ENCODE assay signal across 8 cellular contexts in genomic region chr22:29030016-29030617, GRCh38. TPM values are rescaled to one million over a fixed set of nuclear protein-coding genes. Genes with fewer than 3 reads are reported as not detected.
DNase-seq lines count a peak whose midpoint lies in the region; ATAC-seq, FAIRE-seq and TF ChIP-seq lines count a peak whose summit lies in the region.

No MANE protein-coding gene starts in this region.

- H3K9ac ChIP-seq in HUES64 (ENCODE audit: low read depth, low read length) (peak overlapping the region; percentile 56; the same call in 1 of the 2 replicates), kidney (ENCODE audit: low read length in 2 of 2) (peak overlapping the region in 1 of 2 donors; percentile 27)

- H3K4me1 Mint-ChIP-seq in CD14-positive monocyte = peaks cover 15% of the 10 kb centered on the region

- intact Hi-C loops in kidney (cut with DNase I) (no loop called here), stomach (cut with DNase I; ENCODE audit: low total_unique reads) (loop anchor here (10.0 kb wide), 2 partner anchors 55 to 145 kb away; partner anchors contain the start of gene ZNRF3), CD14-positive monocyte (cut with micrococcal nuclease) (no loop called here)

- peak overlapping the region in 1 of 2 donors; percentile 74 for H3K4me3 Mint-ChIP-seq in CD14-positive monocyte

- peak overlapping the region; percentile 63 for H3K4me3 ChIP-seq in HUES64 (ENCODE audit: low read length)
- peak overlapping the region; percentile 40 to 54 for H3K4me3 ChIP-seq in kidney (ENCODE audit: low read length in 2 of 2)
- H3K4me3 ChIP-seq in stomach = peak overlapping the region; percentile 41 to 52 (median 48)

- H3K27me3 ChIP-seq in HUES64 (ENCODE audit: insufficient read depth, low read length) = no peaks in the 10 kb centered on the region
- peaks cover 0 to 20% (median 0%) of the 10 kb centered on the region in 3 donors for H3K27me3 ChIP-seq in stomach

- peaks cover 36 to 49% (median 48%) of the 10 kb centered on the region in 3 donors for H3K27me3 Mint-ChIP-seq in CD14-positive monocyte (ENCODE audit: low read depth in 3 of 3)

- ATAC-seq in HG02759 (IDR thresholded peaks at IDR 0.05; ENCODE audit: unreplicated experiment) (no peak), HG03571 (IDR thresholded peaks at IDR 0.05; ENCODE audit: unreplicated experiment) (no peak)

- H3K27ac Mint-ChIP-seq in CD14-positive monocyte = peak overlapping the region in 1 of 7 donors; percentile 28

- TF ChIP-seq EP300 in stomach (IDR thresholded peaks at IDR 0.05) = no peak

- no peaks in the 10 kb centered on the region for H3K9me3 ChIP-seq in HUES64 (ENCODE audit: insufficient read depth, low read depth, low read length)
- H3K9me3 ChIP-seq in kidney (ENCODE audit: control insufficient read depth in 1 of 2, low read length in 2 of 2) = no peaks in the 10 kb centered on the region
- H3K9me3 ChIP-seq in stomach = no peaks in the 10 kb centered on the region

- peaks cover 0 to 9% (median 0%) of the 10 kb centered on the region in 7 donors for H3K9me3 Mint-ChIP-seq in CD14-positive monocyte

- peak overlapping the region; percentile 92 for H3K27ac ChIP-seq in HUES64 (ENCODE audit: low read depth, low read length)
- peak overlapping the region; percentile 81 to 97 for H3K27ac ChIP-seq in kidney (ENCODE audit: low read depth in 2 of 2, low read length in 2 of 2)
- peak overlapping the region; percentile 73 to 95 (median 91) for H3K27ac ChIP-seq in stomach

- 6% methylated on average over 19 of the region's 20 CpGs for WGBS in HUES64
- WGBS in stomach, 5 donors = 10 to 32% (median 15%) methylated on average over 20 of the region's 20 CpGs

- TF ChIP-seq CTCF in kidney (IDR thresholded peaks at IDR 0.05; ENCODE audit: borderline replicate concordance, extremely low read depth, insufficient read depth) (peak; percentile 12), stomach (IDR thresholded peaks at IDR 0.05) (no peak), CD14-positive monocyte (IDR thresholded peaks at IDR 0.05) (no peak)

- peaks cover 36% of the 10 kb centered on the region for H3K4me1 ChIP-seq in HUES64 (ENCODE audit: insufficient read depth, low read length)
- peaks cover 36 to 61% of the 10 kb centered on the region in 2 donors for H3K4me1 ChIP-seq in kidney (ENCODE audit: control insufficient read depth in 1 of 2, insufficient read depth in 1 of 2, low read depth in 1 of 2, low read length in 2 of 2)
- H3K4me1 ChIP-seq in stomach = peaks cover 36 to 54% (median 50%) of the 10 kb centered on the region in 4 donors

- TF ChIP-seq POLR2A in stomach (IDR thresholded peaks at IDR 0.05) = no peak

- no peak for FAIRE-seq in kidney (lab: Jason Lieb, UNC)

- DNase-seq in amniotic epithelial cell (ENCODE audit: low read depth) (peak; percentile 69), kidney (no peak), stomach (peak; percentile 42), NOMO-1 (lab: John Stamatoyannopoulos, UW; ENCODE audit: unreplicated experiment in 2 of 2) (no peak), CD14-positive monocyte (ENCODE audit: low spot score) (no peak)

- H3K36me3 Mint-ChIP-seq in CD14-positive monocyte = peaks cover 0 to 11% of the 10 kb centered on the region in 2 donors

- no peaks in the 10 kb centered on the region for H3K36me3 ChIP-seq in HUES64 (ENCODE audit: insufficient read depth, low read length)
- H3K36me3 ChIP-seq in kidney (ENCODE audit: control insufficient read depth in 1 of 2, insufficient read depth in 2 of 2, low read length in 2 of 2) = peaks cover 0 to 3% of the 10 kb centered on the region in 2 donors
- no peaks in the 10 kb centered on the region for H3K36me3 ChIP-seq in stomach

RNA-seq across cellular contexts. Expression of gene C22orf31, which starts 31.5 kb away (rescaled TPM):
- not detected for polyA plus RNA-seq in HUES64 (2013, experiment 1 of 2)
- polyA plus RNA-seq in HUES64 (2013, experiment 2 of 2) = not detected
- not detected for total RNA-seq in kidney
- polyA plus RNA-seq in kidney (ENCODE audit: insufficient read depth, low read depth, low replicate concordance) = not detected
- under 1 TPM in 1 of 5 donors, not detected in 4; 0.55 TPM for total RNA-seq in stomach
- polyA plus RNA-seq in stomach = not detected
- polyA plus RNA-seq in CD14-positive monocyte = not detected

RNA-seq across cellular contexts. Expression of gene KREMEN1, which starts 42.7 kb away (rescaled TPM):
- polyA plus RNA-seq in HUES64 (2013, experiment 1 of 2) = 2.5 TPM
- 2.2 TPM for polyA plus RNA-seq in HUES64 (2013, experiment 2 of 2)
- total RNA-seq in kidney = 16.2 TPM
- polyA plus RNA-seq in kidney (ENCODE audit: insufficient read depth, low read depth, low replicate concordance) = 9.3 TPM
- total RNA-seq in stomach = 10 to 100 TPM in 4 of 5 donors, 1 to 10 TPM in 1; 5.4 to 34.5 (median 13.8) TPM
- polyA plus RNA-seq in stomach = 1 to 10 TPM; 5.8 to 10.0 (median 8.1) TPM
- polyA plus RNA-seq in CD14-positive monocyte = 1 to 10 TPM in 1 of 2 donors, under 1 TPM in 1; 0.69 to 1.6 TPM

Comparison
In these comparisons a context has a peak if more than half of its experiments do, and no peak if none do; other contexts are left out.
1. DNase-seq: peak in amniotic epithelial cell (single experiment) and stomach (single experiment); none in kidney (single experiment), NOMO-1 (0 of 2) and CD14-positive monocyte (single experiment).
2. Peak in every context shown above with its lines, with median percentiles within 50 percentile points of each other: H3K27ac ChIP-seq and H3K4me3 ChIP-seq.